ENCODE assay signal across 8 cellular contexts in the genomic region with DNA sequence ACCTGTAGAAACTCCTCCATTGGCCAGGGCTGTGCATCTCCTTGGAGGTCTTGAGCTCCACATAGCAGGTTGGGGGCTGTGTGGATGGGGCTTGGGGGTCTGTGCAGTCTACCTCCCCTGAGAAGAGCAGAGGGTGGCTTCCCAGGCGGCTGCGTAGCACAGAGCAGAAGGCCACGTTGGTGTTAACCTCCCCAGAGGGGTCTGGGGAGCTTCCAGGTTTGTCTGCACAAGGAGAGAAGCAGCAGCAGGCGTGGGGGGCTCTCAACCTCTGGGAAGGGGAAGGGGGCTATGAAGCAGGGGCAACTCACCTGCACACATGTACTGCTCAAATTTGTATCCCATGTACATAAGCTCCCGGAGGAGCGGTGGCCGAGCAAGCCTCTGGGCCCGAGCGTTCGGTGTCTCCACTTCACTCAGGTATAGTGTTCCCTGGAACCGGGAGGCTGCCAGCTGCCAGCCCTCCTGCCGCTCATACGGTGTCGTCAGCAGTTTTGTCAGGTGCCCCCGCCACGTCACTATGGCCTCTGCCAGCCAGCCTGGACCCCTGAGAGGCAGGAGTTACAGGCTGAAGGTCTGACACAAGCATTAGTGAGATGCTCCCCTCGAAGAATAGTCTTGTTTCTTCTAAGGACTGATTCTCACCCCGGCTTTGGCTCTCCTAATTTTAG. TPM values are rescaled to one million over a fixed set of nuclear protein-coding genes. Genes with fewer than 3 reads are reported as not detected.
DNase-seq lines count a peak whose midpoint lies in the region; ATAC-seq and TF ChIP-seq lines count a peak whose summit lies in the region.

No MANE protein-coding gene starts in this region.

- no TSS peak for BruUV-seq in Calu3 (replicated peaks; lab: Mats Ljungman, UMichigan)

- intact Hi-C loops in Calu3 (cut with micrococcal nuclease; ENCODE audit: unreplicated experiment): no loop called here

- DNase-seq in Calu3: no peak
- DNase-seq in NCI-H128 (lab: John Stamatoyannopoulos, UW; ENCODE audit: unreplicated experiment): peak; percentile 25
- no peak for DNase-seq in astrocyte of the spinal cord (ENCODE audit: low read depth, low spot score)
- no peak for DNase-seq in mesothelial cell of epicardium (ENCODE audit: low spot score in 2 of 2, unreplicated experiment in 2 of 2)
- no peak for DNase-seq in stimulated activated naive CD4-positive, alpha-beta T cell (lab: John Stamatoyannopoulos, UW)
- no peak for DNase-seq in kidney glomerular epithelial cell (lab: John Stamatoyannopoulos, UW)
- DNase-seq in activated gamma-delta T cell (lab: John Stamatoyannopoulos, UW): no peak

- H3K27me3 Mint-ChIP-seq in Calu3 (ENCODE audit: unreplicated experiment): no peaks in the 10 kb centered on the region
- no peaks in the 10 kb centered on the region for H3K27me3 Mint-ChIP-seq in mesothelial cell of epicardium (ENCODE audit: low read depth)

- H3K9me3 Mint-ChIP-seq in Calu3 (ENCODE audit: low read depth, unreplicated experiment): no peaks in the 10 kb centered on the region
- H3K9me3 Mint-ChIP-seq in mesothelial cell of epicardium: no peaks in the 10 kb centered on the region

- peaks cover 27% of the 10 kb centered on the region for H3K4me1 Mint-ChIP-seq in Calu3 (ENCODE audit: low read depth, unreplicated experiment)
- peaks cover 15% of the 10 kb centered on the region for H3K4me1 Mint-ChIP-seq in mesothelial cell of epicardium

- peak overlapping the region; percentile 86 for H3K4me3 Mint-ChIP-seq in Calu3 (ENCODE audit: low read depth, unreplicated experiment)
- peak overlapping the region; percentile 97 for H3K4me3 Mint-ChIP-seq in mesothelial cell of epicardium

- ATAC-seq in GM18517 (IDR thresholded peaks at IDR 0.05; ENCODE audit: unreplicated experiment): no peak

- peak overlapping the region; percentile 98 for H3K27ac Mint-ChIP-seq in Calu3 (ENCODE audit: unreplicated experiment)
- peak overlapping the region; percentile 100 for H3K27ac Mint-ChIP-seq in mesothelial cell of epicardium

- CTCF ChIA-PET in Calu3 (lab: Charles Lee): interaction anchor here (0.6 to 1.6 kb wide), 4 partner anchors 18 to 275 kb away, joined by 3 to 5 read pairs (median 4); no protein-coding TSS in a partner anchor

- H3K36me3 Mint-ChIP-seq in Calu3 (ENCODE audit: insufficient read depth, unreplicated experiment) (peaks cover 92% of the 10 kb centered on the region), mesothelial cell of epicardium (peaks cover 22% of the 10 kb centered on the region)

- in situ Hi-C loops in astrocyte of the spinal cord (cut with HindIII; ENCODE audit: low sequenced_read_pairs): no loop called here

- H3K4me3 ChIP-seq in astrocyte of the spinal cord (ENCODE audit: low read depth, low read length): peak overlapping the region; percentile 91

- TF ChIP-seq CTCF in Calu3 (IDR thresholded peaks at IDR 0.05; ENCODE audit: unreplicated experiment) (no peak), astrocyte of the spinal cord (IDR thresholded peaks at IDR 0.05; ENCODE audit: low read depth, low read length) (no peak), mesothelial cell of epicardium (IDR thresholded peaks at IDR 0.05; ENCODE audit: unreplicated experiment) (no peak)

RNA-seq across cellular contexts. Expression of a gene that starts 1.2 kb away (rescaled TPM):
- total RNA-seq in Calu3 (2022) (40.9 and 43.6 TPM in 2 replicates), mesothelial cell of epicardium (25.2 to 28.1 TPM (median 26.1 TPM) in 3 replicates)

RNA-seq across cellular contexts. Expression of a gene that starts 11.1 kb away (rescaled TPM):
- total RNA-seq in Calu3 (2022) (13.1 and 20.8 TPM in 2 replicates), mesothelial cell of epicardium (12.0 to 15.3 TPM (median 12.3 TPM) in 3 replicates)

RNA-seq across cellular contexts. Expression of a gene that starts 11.8 kb away (rescaled TPM):
- 182 and 201 TPM in 2 replicates for total RNA-seq in Calu3 (2022)
- total RNA-seq in mesothelial cell of epicardium: 78.6 to 84.3 TPM (median 82.0 TPM) in 3 replicates

RNA-seq across cellular contexts. Expression of a gene that starts 12.0 kb away (rescaled TPM):
- total RNA-seq in Calu3 (2022) (141 and 157 TPM in 2 replicates), mesothelial cell of epicardium (55.5 to 60.0 TPM (median 59.8 TPM) in 3 replicates)

RNA-seq across cellular contexts. Expression of a gene that starts 24.8 kb away (rescaled TPM):
- total RNA-seq in Calu3 (2022) (944 and 1,205 TPM in 2 replicates), mesothelial cell of epicardium (1.4 to 2.4 TPM (median 1.8 TPM) in 3 replicates)
